23 cellular contexts compared by ENCODE assay signal in the genomic region with DNA sequence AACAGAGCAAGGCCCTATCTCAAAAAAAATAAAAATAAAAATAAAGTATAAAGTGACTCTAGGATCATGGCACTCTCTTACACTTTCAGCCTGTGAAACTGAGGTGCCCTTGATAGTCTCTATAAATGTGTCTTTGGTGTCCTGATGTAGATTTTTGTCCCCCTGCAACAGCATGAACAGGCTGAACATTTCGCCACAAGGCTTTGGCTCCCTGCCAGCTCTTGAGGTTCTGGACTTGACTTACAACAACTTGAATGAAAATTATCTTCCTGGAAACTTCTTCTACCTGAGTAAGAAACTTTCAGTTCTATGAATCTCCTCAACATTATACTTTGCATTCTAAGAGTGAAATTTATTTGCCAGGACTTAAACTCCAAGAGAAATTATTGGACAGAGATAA. TPM values are rescaled to one million over a fixed set of nuclear protein-coding genes. Genes with fewer than 3 reads are reported as not detected.
DNase-seq lines count a peak whose midpoint lies in the region; ATAC-seq, FAIRE-seq and TF ChIP-seq lines count a peak whose summit lies in the region.
"Had no signal": no experiment of that assay in that cellular context is flagged by ENCODE, and none has a peak within 500 bp of the region (broad histone marks: within the 10 kb centered on the region; RNA-seq: fewer than 3 reads in every experiment).

No MANE protein-coding gene starts in this region.

- TF ChIP-seq POLR2A in K562 (conservative IDR thresholded peaks at IDR 0.05), result no peak
- TF ChIP-seq POLR2A in thyroid gland (IDR thresholded peaks at IDR 0.05), result no peak

- H3K4me2 ChIP-seq in K562 (ENCODE audit: insufficient read depth, low read length), result no peak overlapping the region
- H3K4me2 ChIP-seq: PC-9 had no signal

- H3K4me3 Mint-ChIP-seq in stimulated activated naive CD8-positive, alpha-beta T cell treated with anti-CD3 and anti-CD28 coated beads, Interleukin-15, amount 100 ng/mL, for 72 hours, result no peak overlapping the region
- H3K4me3 Mint-ChIP-seq: T-helper 2 cell treated with Interferon-gamma antibody and Interleukin-4, amounts not matched to agents 5 μg/mL and 100 μg/mL, for 36 hours had no signal

- no peak for TF ChIP-seq CTCF in K562 (IDR thresholded peaks at IDR 0.05 in 2 of 3, conservative IDR thresholded peaks at IDR 0.05 in 1 of 3; ENCODE audit: insufficient read depth in 2 of 3, low read depth in 1 of 3, low read length in 3 of 3)
- TF ChIP-seq CTCF in thyroid gland (IDR thresholded peaks at IDR 0.05), result no peak

- no peak overlapping the region for H3K27ac ChIP-seq in K562 (ENCODE audit: extremely low read depth, low read depth, low read length)
- H3K27ac ChIP-seq in thyroid gland, result no peak overlapping the region
- H3K27ac ChIP-seq: adrenal gland, dorsolateral prefrontal cortex, gastroesophageal sphincter, PC-9, SJSA1, vagina had no signal

- no peaks in the 10 kb centered on the region for H4K20me1 ChIP-seq in K562 (replicated peaks; ENCODE audit: control insufficient read depth, insufficient read depth, low read length)

- H3K27ac Mint-ChIP-seq in stimulated activated naive CD8-positive, alpha-beta T cell treated with anti-CD3 and anti-CD28 coated beads, Interleukin-15, amount 100 ng/mL, for 72 hours, result no peak overlapping the region
- H3K27ac Mint-ChIP-seq: T-helper 2 cell treated with Interferon-gamma antibody and Interleukin-4, amounts not matched to agents 5 μg/mL and 100 μg/mL, for 36 hours had no signal

- WGBS in K562 (ENCODE audit: insufficient coverage, low coverage, missing lambda C conversion rate), result 11% methylated on average over 1 of the region's 1 CpG
- WGBS in thyroid gland, 2 donors, result 3 to 11% methylated on average over 1 of the region's 1 CpG

- TF ChIP-seq EP300 in K562 (IDR thresholded peaks at IDR 0.05; ENCODE audit: low read length), result no peak

- H3K4me3 ChIP-seq in K562, result no peak overlapping the region
- H3K4me3 ChIP-seq in thyroid gland (replicated peaks in 1 of 3), result no peak overlapping the region
- H3K4me3 ChIP-seq: adrenal gland, dorsolateral prefrontal cortex, gastroesophageal sphincter, HAP-1, PC-9, SJSA1, vagina had no signal

- H3K9ac ChIP-seq in K562 (ENCODE audit: insufficient read depth in 1 of 2, low read depth in 2 of 2, low read length in 2 of 2), result no peak overlapping the region

- no peaks in the 10 kb centered on the region for H3K9me3 Mint-ChIP-seq in stimulated activated naive CD8-positive, alpha-beta T cell treated with anti-CD3 and anti-CD28 coated beads, Interleukin-15, amount 100 ng/mL, for 72 hours
- H3K9me3 Mint-ChIP-seq: T-helper 2 cell treated with Interferon-gamma antibody and Interleukin-4, amounts not matched to agents 5 μg/mL and 100 μg/mL, for 36 hours had no signal

- peaks cover 4 to 5% of the 10 kb centered on the region in 2 experiments; a peak in 2 of 5 replicates for H3K27me3 ChIP-seq in K562 (ENCODE audit: control insufficient read depth in 2 of 2, insufficient read depth in 2 of 2, low read length in 2 of 2)
- H3K27me3 ChIP-seq in thyroid gland, result no peaks in the 10 kb centered on the region
- H3K27me3 ChIP-seq: adrenal gland, SJSA1, vagina had no signal

- ATAC-seq in stimulated activated naive CD8-positive, alpha-beta T cell treated with anti-CD3 and anti-CD28 coated beads, Interleukin-15, Interleukin-2, amounts not matched to agents 100 U/mL and 50 U/mL, for 24 hours, result no peak
- no peak for ATAC-seq in stimulated activated naive CD8-positive, alpha-beta T cell treated with anti-CD3 and anti-CD28 coated beads, Interleukin-15, amount 100 ng/mL, for 72 hours
- ATAC-seq in K562 (peak; percentile 51; the same call in 2 of the 3 replicates), HG02870 (IDR thresholded peaks at IDR 0.05; ENCODE audit: unreplicated experiment) (no peak)
- ATAC-seq: activated CD4-positive, CD25-positive, alpha-beta regulatory T cell treated with anti-CD3 and anti-CD28 coated beads, Interleukin-2, amount 50 U/mL, for 24 hours; gastroesophageal sphincter; HepG2; left lobe of liver had no signal

- no peaks in the 10 kb centered on the region for H3K36me3 ChIP-seq in K562 (ENCODE audit: control insufficient read depth, insufficient read depth, low read length)
- H3K36me3 ChIP-seq in thyroid gland, result no peaks in the 10 kb centered on the region
- H3K36me3 ChIP-seq: adrenal gland, gastroesophageal sphincter, HAP-1, SJSA1, vagina had no signal

- no peak for FAIRE-seq in K562 (lab: Jason Lieb, UNC)
- no peak for FAIRE-seq in RCC 7860 (lab: Jason Lieb, UNC)
- FAIRE-seq: HepG2 had no signal

- no peaks in the 10 kb centered on the region for H3K4me1 ChIP-seq in K562 (replicated peaks in 1 of 2; ENCODE audit: control insufficient read depth in 2 of 2, insufficient read depth in 2 of 2, low read length in 2 of 2)
- no peaks in the 10 kb centered on the region for H3K4me1 ChIP-seq in thyroid gland
- H3K4me1 ChIP-seq: adrenal gland, gastroesophageal sphincter, HAP-1, SJSA1, vagina had no signal

- in situ Hi-C loops in K562 (cut with MboI), result no loop called here

- intact Hi-C loops in K562 (cut with micrococcal nuclease), result no loop called here
- intact Hi-C loops in thyroid gland (cut with DNase I), result no loop called here

- peaks cover 21% of the 10 kb centered on the region for H3K27me3 Mint-ChIP-seq in stimulated activated naive CD8-positive, alpha-beta T cell treated with anti-CD3 and anti-CD28 coated beads, Interleukin-15, amount 100 ng/mL, for 72 hours

- no peaks in the 10 kb centered on the region for H3K79me2 ChIP-seq in K562 (ENCODE audit: control insufficient read depth, insufficient read depth, low read length)

- CTCF ChIA-PET in K562 (lab: Yijun Ruan, JAX; ENCODE audit: low intra/inter-chr PET ratio), result no interaction called here

- H3K9me3 ChIP-seq in K562 (replicated peaks; ENCODE audit: control insufficient read depth, insufficient read depth, low read depth, low read length) (peaks cover 2% of the 10 kb centered on the region; the same call in 1 of the 2 replicates), thyroid gland (no peaks in the 10 kb centered on the region)
- H3K9me3 ChIP-seq: adrenal gland, gastroesophageal sphincter, HAP-1, SJSA1, vagina had no signal

- peak; percentile 10 for DNase-seq in NCI-H1105 treated with DMSO at 0.1 percent for 48 hours (lab: John Stamatoyannopoulos, UW)
- DNase-seq in NCI-H1105 (lab: John Stamatoyannopoulos, UW), result no peak
- peak; percentile 5 for DNase-seq in stimulated activated naive CD8-positive, alpha-beta T cell treated with anti-CD3 and anti-CD28 coated beads, Interleukin-15, Interleukin-2, amounts not matched to agents 100 U/mL and 50 U/mL, for 24 hours
- DNase-seq in stimulated activated naive CD8-positive, alpha-beta T cell treated with anti-CD3 and anti-CD28 coated beads, Interleukin-15, amount 100 ng/mL, for 72 hours, result no peak
- peak in 1 of 4 experiments; percentile 67 for DNase-seq in K562 (ENCODE audit: extremely low read depth in 1 of 4, low spot score in 3 of 4)
- DNase-seq in thyroid gland, result peak; percentile 57 to 74
- DNase-seq in RCC 7860 (ENCODE audit: low spot score), result no peak
- DNase-seq: activated effector memory CD4-positive, alpha-beta T cell treated with Interleukin-2 at 50 U/mL for 16 hours; NCI-H1048; NCI-H2081 treated with DMSO at 0.1 percent for 48 hours; NCI-H524 treated with DMSO at 0.1 percent for 48 hours; PC-9 had no signal

- no peaks in the 10 kb centered on the region for H3K9me1 ChIP-seq in K562 (ENCODE audit: control insufficient read depth, insufficient read depth, low read length)

- POLR2A ChIA-PET in K562 (lab: Yijun Ruan, JAX), result interaction anchor here (0.8 kb wide), 1 partner anchor 10 kb away, joined by 3 read pairs; no protein-coding TSS in a partner anchor

- no peak for TF ChIP-seq RAD21 in K562 (CRISPR knock-in tag; conservative IDR thresholded peaks at IDR 0.05 in 1 of 2, IDR thresholded peaks at IDR 0.05 in 1 of 2)

- no TSS peak for BruUV-seq in K562 (replicated peaks; lab: Mats Ljungman, UMichigan)

- H2AFZ ChIP-seq in K562 (ENCODE audit: low read depth, low read length), result no peak overlapping the region
- H2AFZ ChIP-seq: PC-9 had no signal

- H3K4me1 Mint-ChIP-seq in stimulated activated naive CD8-positive, alpha-beta T cell treated with anti-CD3 and anti-CD28 coated beads, Interleukin-15, amount 100 ng/mL, for 72 hours, result no peaks in the 10 kb centered on the region

TF ChIP-seq in K562, 482 proteins besides CTCF, POLR2A, EP300 and RAD21 (continues in another document):
- TF ChIP-seq NFIX (CRISPR knock-in tag; IDR thresholded peaks at IDR 0.05; ENCODE audit: low read depth) (peak; percentile 82), HNRNPL (IDR thresholded peaks at IDR 0.05; ENCODE audit: low read depth, low read length) (no peak), ELF2 (CRISPR knock-in tag; IDR thresholded peaks at IDR 0.05) (no peak), HLTF (IDR thresholded peaks at IDR 0.05) (no peak), NFIC (IDR thresholded peaks at IDR 0.05) (peak; percentile 98), MCM5 (IDR thresholded peaks at IDR 0.05; ENCODE audit: low read depth) (no peak), ZNF785 (CRISPR knock-in tag; IDR thresholded peaks at IDR 0.05) (no peak)

RNA-seq across cellular contexts. Expression of gene BMS1, which starts 48.1 kb away (rescaled TPM):
- total RNA-seq in K562 (2011; cell fraction: chromatin; rRNA removed; ENCODE audit: low replicate concordance), result 13.1 and 30.2 TPM in 2 replicates
- total RNA-seq in K562 (2011; cell fraction: nucleolus; rRNA removed), result 8.0 and 9.3 TPM in 2 replicates
- 12.4 and 12.9 TPM in 2 replicates for total RNA-seq in K562 (2011; cell fraction: nucleoplasm; rRNA removed)
- total RNA-seq in K562 (2014; rRNA removed) (36.4 and 37.0 TPM in 2 replicates), K562 (2014; rRNA removed; fragmentation: Illumina TruSeq; extraction: Trizol) (46.9 and 51.6 TPM in 2 replicates), K562 (2015; rRNA removed; fragmentation: Illumina TruSeq; extraction: Trizol) (42.8 and 44.9 TPM in 2 replicates), K562 (2021) (26.8 and 32.7 TPM in 2 replicates), thyroid gland (10 to 100 TPM; 12.6 to 19.1 (median 15.8) TPM)
- polyA plus RNA-seq in K562 (2011; rRNA removed) (9.1 and 13.0 TPM in 2 replicates), K562 (2014; fragmentation: Illumina TruSeq; extraction: Trizol) (34.8 and 40.8 TPM in 2 replicates), K562 (2014; fragmentation: Nextera tagmentation; extraction: Ambion mirVana) (10 to 100 TPM; 11.1 to 25.7 TPM), K562 (2014; rRNA removed) (27.1 and 30.5 TPM in 2 replicates)
- polyA plus RNA-seq in K562 (2011; cell fraction: cytosol; rRNA removed), result 2.9 and 5.6 TPM in 2 replicates
- 9.9 and 10.5 TPM in 2 replicates for polyA plus RNA-seq in K562 (2011; cell fraction: nucleus; rRNA removed)
- 12.8 and 27.5 TPM in 2 replicates for polyA plus RNA-seq in K562 (2012)
- polyA minus RNA-seq in K562 (2011; rRNA and poly(A)+ RNA removed), result 30.2 and 32.3 TPM in 2 replicates
- 13.2 and 14.9 TPM in 2 replicates for polyA minus RNA-seq in K562 (2011; cell fraction: cytosol; rRNA and poly(A)+ RNA removed)
- polyA minus RNA-seq in K562 (2011; cell fraction: nucleus; rRNA and poly(A)+ RNA removed), result 9.0 and 19.2 TPM in 2 replicates

Comparison
In these comparisons a context has a peak if more than half of its experiments do, and no peak if none do; other contexts are left out.
1. DNase-seq: peak in NCI-H1105 treated with DMSO at 0.1 percent for 48 hours (single experiment), stimulated activated naive CD8-positive, alpha-beta T cell treated with anti-CD3 and anti-CD28 coated beads, Interleukin-15, Interleukin-2, amounts not matched to agents 100 U/mL and 50 U/mL, for 24 hours (single experiment) and thyroid gland (2 of 2); none in NCI-H1105 (single experiment), stimulated activated naive CD8-positive, alpha-beta T cell treated with anti-CD3 and anti-CD28 coated beads, Interleukin-15, amount 100 ng/mL, for 72 hours (0 of 2) and RCC 7860 (single experiment).